Comparison of ENCODE assay signal across 8 cellular contexts in genomic region chr3:134485075-134485536, GRCh38. TPM values are rescaled to one million over a fixed set of nuclear protein-coding genes. Genes with fewer than 3 reads are reported as not detected.
A peak's percentile ranks its signal among the peaks of the same experiment; 100 is the strongest.
DNase-seq lines count a peak whose midpoint lies in the region; ATAC-seq lines count a peak whose summit lies in the region.

No MANE protein-coding gene starts in this region.

- no peaks in the 10 kb centered on the region for H3K27me3 Mint-ChIP-seq in stimulated activated memory B cell treated with anti-CD40 and anti-IgM and Interleukin-4, amounts not matched to agents 10 μg/mL and 1 μg/mL and 100 μg/mL, for 72 hours

- H3K9me3 Mint-ChIP-seq in stimulated activated memory B cell treated with anti-CD40 and anti-IgM and Interleukin-4, amounts not matched to agents 10 μg/mL and 1 μg/mL and 100 μg/mL, for 72 hours = no peaks in the 10 kb centered on the region

- peak; percentile 8 for ATAC-seq in GM21619 (IDR thresholded peaks at IDR 0.05; ENCODE audit: unreplicated experiment)
- ATAC-seq in stimulated activated memory B cell treated with anti-CD40 and anti-IgM and Interleukin-4, amounts not matched to agents 10 μg/mL and 1 μg/mL and 100 μg/mL, for 72 hours = peak; percentile 25

- H3K36me3 Mint-ChIP-seq in stimulated activated memory B cell treated with anti-CD40 and anti-IgM and Interleukin-4, amounts not matched to agents 10 μg/mL and 1 μg/mL and 100 μg/mL, for 72 hours = peaks cover 33% of the 10 kb centered on the region

- peak overlapping the region; percentile 96 for H3K27ac Mint-ChIP-seq in stimulated activated memory B cell treated with anti-CD40 and anti-IgM and Interleukin-4, amounts not matched to agents 10 μg/mL and 1 μg/mL and 100 μg/mL, for 72 hours

- H3K4me1 Mint-ChIP-seq in stimulated activated memory B cell treated with anti-CD40 and anti-IgM and Interleukin-4, amounts not matched to agents 10 μg/mL and 1 μg/mL and 100 μg/mL, for 72 hours = peaks cover 54% of the 10 kb centered on the region

- peak overlapping the region; percentile 86 for H3K4me3 ChIP-seq in iPS-18c (ENCODE audit: insufficient read depth, low read depth, low read length)

- H3K9me3 ChIP-seq in iPS-18c (ENCODE audit: control insufficient read depth, insufficient read depth, low read length) = no peaks in the 10 kb centered on the region

- peak overlapping the region; percentile 99 for H3K4me3 Mint-ChIP-seq in stimulated activated memory B cell treated with anti-CD40 and anti-IgM and Interleukin-4, amounts not matched to agents 10 μg/mL and 1 μg/mL and 100 μg/mL, for 72 hours

- peak; percentile 38 for DNase-seq in NCI-H510A treated with DMSO at 0.1 percent for 48 hours (lab: John Stamatoyannopoulos, UW)
- no peak for DNase-seq in NCI-H510A (lab: John Stamatoyannopoulos, UW)
- peak; percentile 46 for DNase-seq in M059J (ENCODE audit: low read depth)
- peak; percentile 20 for DNase-seq in amniotic epithelial cell (ENCODE audit: low read depth)
- no peak for DNase-seq in T-helper 9 cell

RNA-seq across cellular contexts. Expression of gene ANAPC13, which starts 0.7 kb away (rescaled TPM):
- total RNA-seq in M059J (2014; rRNA removed; shearing (Covaris generic)) = 208 and 216 TPM in 2 replicates

RNA-seq across cellular contexts. Expression of gene CEP63, which starts 0.8 kb away (rescaled TPM):
- 20.7 and 26.3 TPM in 2 replicates for total RNA-seq in M059J (2014; rRNA removed; shearing (Covaris generic))

Comparison
In these comparisons a context has a peak if more than half of its experiments do, and no peak if none do; other contexts are left out.
1. DNase-seq: peak in NCI-H510A treated with DMSO at 0.1 percent for 48 hours (single experiment), M059J (single experiment) and amniotic epithelial cell (single experiment); none in NCI-H510A (single experiment) and T-helper 9 cell (single experiment).